6 cellular contexts compared by ENCODE assay signal in the genomic region with DNA sequence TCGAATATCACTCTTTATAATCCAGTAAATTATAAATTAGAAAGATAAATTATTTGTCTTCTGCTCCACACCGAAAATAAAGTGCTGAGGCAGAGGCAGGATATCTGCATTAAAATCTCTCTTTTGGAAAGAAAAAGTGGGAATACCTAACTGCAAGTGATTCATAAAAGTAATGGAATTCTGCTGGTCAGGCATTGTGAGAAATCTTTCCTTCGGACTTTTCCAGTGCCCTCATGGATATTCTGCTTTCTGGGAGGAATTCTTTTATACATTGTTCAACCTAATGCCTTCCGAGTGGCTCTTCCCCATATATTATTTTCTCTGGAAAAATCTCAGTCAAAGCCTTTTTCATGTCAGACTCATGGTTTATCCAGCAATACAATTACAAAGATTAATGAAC.
"Had no signal": no experiment of that assay in that cellular context is flagged by ENCODE, and none has a peak within 500 bp of the region (broad histone marks: within the 10 kb centered on the region; RNA-seq: fewer than 3 reads in every experiment).

No MANE protein-coding gene starts in this region.

- H3K27ac ChIP-seq: HL-60, KMS-11 had no signal

- ATAC-seq: HepG2, K562 had no signal

- H3K4me3 ChIP-seq: K562 had no signal

- H3K4me2 ChIP-seq: KMS-11 had no signal

- H3K9ac ChIP-seq: KMS-11 had no signal

- DNase-seq: IMR-90, KG1 had no signal
